1 cellular context compared by ENCODE assay signal in genomic region chr16:57681950-57682728, GRCh38.
A peak's percentile ranks its signal among the peaks of the same experiment; 100 is the strongest.
TF ChIP-seq lines count a peak whose summit lies in the region.

No MANE protein-coding gene starts in this region.

TF ChIP-seq in K562, 482 proteins besides CTCF, POLR2A, EP300 and RAD21:
- peak; percentile 87 for TF ChIP-seq POLR2G (IDR thresholded peaks at IDR 0.05; ENCODE audit: low read depth, low read length)
- no peak for TF ChIP-seq FOXJ3 (CRISPR knock-in tag; IDR thresholded peaks at IDR 0.05)
- peak; percentile 61; the same call in 1 of the 2 replicates for TF ChIP-seq TFAP4 (CRISPR knock-in tag; IDR thresholded peaks at IDR 0.05; ENCODE audit: borderline replicate concordance)
- no peak for TF ChIP-seq ATF7 (IDR thresholded peaks at IDR 0.05)
- no peak for TF ChIP-seq ZNF609 (CRISPR knock-in tag; IDR thresholded peaks at IDR 0.05; ENCODE audit: borderline replicate concordance)
- no peak for TF ChIP-seq TSHZ1 (CRISPR knock-in tag; IDR thresholded peaks at IDR 0.05)
- no peak for TF ChIP-seq YBX1 (IDR thresholded peaks at IDR 0.05)
- peak; percentile 79 for TF ChIP-seq RBM22 (IDR thresholded peaks at IDR 0.05; ENCODE audit: low read depth, low read length, poor library complexity, severe bottlenecking)
- no peak for TF ChIP-seq ESRRB (CRISPR knock-in tag; IDR thresholded peaks at IDR 0.05; ENCODE audit: borderline replicate concordance)
- TF ChIP-seq KDM1A (IDR thresholded peaks at IDR 0.05), result no peak
- peak; percentile 57 for TF ChIP-seq FIP1L1 (IDR thresholded peaks at IDR 0.05; ENCODE audit: low read depth, low read length, poor library complexity, severe bottlenecking)
- TF ChIP-seq HES1 (IDR thresholded peaks at IDR 0.05; ENCODE audit: low read depth), result no peak
- no peak for TF ChIP-seq ZNF707 (CRISPR knock-in tag; conservative IDR thresholded peaks at IDR 0.05)
- TF ChIP-seq TSC22D4 (tag; IDR thresholded peaks at IDR 0.05), result no peak
- no peak for TF ChIP-seq MTA1 (IDR thresholded peaks at IDR 0.05; ENCODE audit: borderline replicate concordance)
- no peak for TF ChIP-seq KDM5B (IDR thresholded peaks at IDR 0.05; ENCODE audit: insufficient replicate concordance, low read depth, low read length)
- TF ChIP-seq CBFA2T3 (IDR thresholded peaks at IDR 0.05), result no peak
- no peak for TF ChIP-seq BCOR (IDR thresholded peaks at IDR 0.05)
- TF ChIP-seq ELF4 (CRISPR knock-in tag; IDR thresholded peaks at IDR 0.05), result no peak
- TF ChIP-seq TCF7 (IDR thresholded peaks at IDR 0.05; ENCODE audit: borderline replicate concordance), result no peak
- no peak for TF ChIP-seq ETV5 (CRISPR knock-in tag; IDR thresholded peaks at IDR 0.05; ENCODE audit: low read depth)
- TF ChIP-seq RBFOX2 (IDR thresholded peaks at IDR 0.05; ENCODE audit: low read depth, low read length), result peak; percentile 60
- TF ChIP-seq ZNF431 (CRISPR knock-in tag; IDR thresholded peaks at IDR 0.05), result no peak
- TF ChIP-seq RBM34 (IDR thresholded peaks at IDR 0.05; ENCODE audit: borderline replicate concordance, insufficient read depth, low read length), result no peak
- no peak for TF ChIP-seq PCBP1 (IDR thresholded peaks at IDR 0.05; ENCODE audit: low read depth, low read length, poor library complexity, severe bottlenecking)
- TF ChIP-seq STAT5B (CRISPR knock-in tag; IDR thresholded peaks at IDR 0.05), result no peak
- no peak for TF ChIP-seq U2AF2 (optimal IDR thresholded peaks at IDR 0.05; ENCODE audit: low read depth, low read length)
- TF ChIP-seq NFATC3 (IDR thresholded peaks at IDR 0.05), result no peak
- TF ChIP-seq MEF2A (IDR thresholded peaks at IDR 0.05; ENCODE audit: control insufficient read depth, low read depth, low read length), result no peak
- TF ChIP-seq DMBX1 (CRISPR knock-in tag; IDR thresholded peaks at IDR 0.05; ENCODE audit: borderline replicate concordance), result no peak
- TF ChIP-seq ZNF133 (CRISPR knock-in tag; IDR thresholded peaks at IDR 0.05), result no peak
- TF ChIP-seq ARHGAP35 (IDR thresholded peaks at IDR 0.05; ENCODE audit: partially characterized antibody), result no peak
- TF ChIP-seq TCF7L2 (IDR thresholded peaks at IDR 0.05; ENCODE audit: low read depth, low read length), result no peak
- TF ChIP-seq SMAD3 (CRISPR knock-in tag; conservative IDR thresholded peaks at IDR 0.05), result no peak
- TF ChIP-seq ZBTB7A (IDR thresholded peaks at IDR 0.05; ENCODE audit: borderline replicate concordance, control insufficient read depth, low read depth, low read length), result no peak
- TF ChIP-seq HMG20A (CRISPR knock-in tag; conservative IDR thresholded peaks at IDR 0.05), result no peak
- TF ChIP-seq HMGN3 (IDR thresholded peaks at IDR 0.05; ENCODE audit: borderline replicate concordance, extremely low read depth, insufficient read length, low read depth, low read length), result no peak
- TF ChIP-seq SP2 (IDR thresholded peaks at IDR 0.05; ENCODE audit: extremely low read depth, low read depth, low read length, poor library complexity, severe bottlenecking), result no peak
- TF ChIP-seq RNF2 (IDR thresholded peaks at IDR 0.05), result no peak
- no peak for TF ChIP-seq JUND (IDR thresholded peaks at IDR 0.05; ENCODE audit: borderline replicate concordance, low read depth, low read length)
- no peak for TF ChIP-seq JUND (tag; IDR thresholded peaks at IDR 0.05; ENCODE audit: borderline replicate concordance, low read depth, low read length)
